11 cellular contexts compared by ENCODE assay signal in the genomic region with DNA sequence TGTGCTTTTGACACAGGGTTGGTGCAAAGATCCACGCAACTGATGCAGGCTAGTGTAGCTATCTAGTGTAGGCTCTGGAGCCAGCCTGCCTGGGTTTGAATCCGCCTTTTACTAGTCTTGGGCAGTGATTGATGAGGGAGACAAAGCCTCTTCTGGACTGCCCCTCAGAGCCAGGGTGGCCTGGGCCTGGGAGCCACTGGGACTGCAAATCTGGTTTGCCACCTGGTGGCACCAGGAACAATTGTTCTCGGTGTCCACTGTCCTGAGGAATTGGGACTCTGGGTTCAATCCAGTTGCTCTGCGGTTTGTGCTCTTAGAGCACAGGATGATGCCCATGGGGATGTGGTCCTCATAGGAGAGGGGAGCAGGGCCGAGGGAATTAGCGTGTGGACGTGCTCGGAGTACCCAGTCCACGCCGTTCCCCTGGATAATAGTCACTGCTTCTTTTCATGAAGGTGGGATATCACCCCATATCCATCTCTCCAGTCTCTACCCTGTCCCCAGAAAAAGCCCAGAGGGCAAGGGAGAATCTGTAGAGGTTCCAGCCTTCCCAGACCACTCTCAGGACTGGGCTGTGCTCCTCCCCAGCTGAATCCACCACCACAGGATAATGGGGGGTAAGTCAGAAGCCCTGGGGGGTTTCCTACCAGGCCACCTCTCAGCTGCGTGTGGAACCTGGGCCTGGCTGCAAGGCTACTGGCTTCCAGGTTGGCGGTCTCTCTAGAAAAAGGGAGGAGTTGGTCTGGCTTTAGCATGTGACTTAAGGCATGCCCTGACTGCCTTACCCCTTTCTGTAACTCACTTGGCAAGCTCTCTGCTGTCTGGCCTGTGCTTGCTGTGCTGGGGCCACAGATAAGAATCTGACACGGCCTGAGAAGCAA. TPM values are rescaled to one million over a fixed set of nuclear protein-coding genes. Genes with fewer than 3 reads are reported as not detected.
DNase-seq lines count a peak whose midpoint lies in the region; ATAC-seq, FAIRE-seq and TF ChIP-seq lines count a peak whose summit lies in the region.
"Had no signal": no experiment of that assay in that cellular context is flagged by ENCODE, and none has a peak within 500 bp of the region (broad histone marks: within the 10 kb centered on the region; RNA-seq: fewer than 3 reads in every experiment).

No MANE protein-coding gene starts in this region.

- peak overlapping the region; percentile 89 for H3K4me3 Mint-ChIP-seq in activated CD8-positive, alpha-beta T cell treated with anti-CD3 and anti-CD28 coated beads, Interleukin-2, amount 10 ng/mL, durations not matched to agents 7 days and 5 days

- H3K27ac ChIP-seq in A549: no peak overlapping the region

- H3K27ac Mint-ChIP-seq in activated CD8-positive, alpha-beta T cell treated with anti-CD3 and anti-CD28 coated beads, Interleukin-2, amount 10 ng/mL, durations not matched to agents 7 days and 5 days: no peak overlapping the region

- H3K9me3 Mint-ChIP-seq in activated CD8-positive, alpha-beta T cell treated with anti-CD3 and anti-CD28 coated beads, Interleukin-2, amount 10 ng/mL, durations not matched to agents 7 days and 5 days (ENCODE audit: insufficient read depth): no peaks in the 10 kb centered on the region

- H3K36me3 Mint-ChIP-seq in activated CD8-positive, alpha-beta T cell treated with anti-CD3 and anti-CD28 coated beads, Interleukin-2, amount 10 ng/mL, durations not matched to agents 7 days and 5 days (ENCODE audit: low read depth): peaks cover 5% of the 10 kb centered on the region

- in situ Hi-C loops in G401 (cut with HindIII; ENCODE audit: low sequenced_read_pairs): no loop called here

- peaks cover 21% of the 10 kb centered on the region for H3K4me1 Mint-ChIP-seq in activated CD8-positive, alpha-beta T cell treated with anti-CD3 and anti-CD28 coated beads, Interleukin-2, amount 10 ng/mL, durations not matched to agents 7 days and 5 days (ENCODE audit: low read depth)

- H3K27me3 Mint-ChIP-seq in activated CD8-positive, alpha-beta T cell treated with anti-CD3 and anti-CD28 coated beads, Interleukin-2, amount 10 ng/mL, durations not matched to agents 7 days and 5 days (ENCODE audit: low read depth): no peaks in the 10 kb centered on the region

- H3K4me1 ChIP-seq in A549: peaks cover 20% of the 10 kb centered on the region; the same call in 2 of the 3 replicates

- ATAC-seq in A549 (peak; percentile 25 to 45; a peak in 3 of 6 replicates), left lobe of liver (no peak)
- ATAC-seq in activated CD8-positive, alpha-beta T cell treated with anti-CD3 and anti-CD28 coated beads, Interleukin-2, amount 10 ng/mL, durations not matched to agents 7 days and 5 days: no peak

- no peak for TF ChIP-seq EP300 in A549 (IDR thresholded peaks at IDR 0.05)

- WGBS in A549 (ENCODE audit: missing lambda C conversion rate): 81% methylated on average over 13 of the region's 13 CpGs

- peak; percentile 23; the same call in 1 of the 3 replicates for TF ChIP-seq CTCF in A549 (IDR thresholded peaks at IDR 0.05)
- peak; percentile 26 for TF ChIP-seq CTCF in GM10266 (IDR thresholded peaks at IDR 0.05; ENCODE audit: control insufficient read depth, insufficient read depth, low read depth, missing control alignments)

- no peak overlapping the region for H3K4me3 ChIP-seq in A549

- TF ChIP-seq RAD21 in A549 (conservative IDR thresholded peaks at IDR 0.05 in 1 of 2, IDR thresholded peaks at IDR 0.05 in 1 of 2): peak in 1 of 2 experiments; percentile 42; a peak in 2 of 5 replicates

- H3K4me2 ChIP-seq in A549: peak overlapping the region; percentile 94; the same call in 2 of the 3 replicates

- no peak for TF ChIP-seq POLR2A in A549 (IDR thresholded peaks at IDR 0.05; ENCODE audit: low read length)

- CTCF ChIA-PET in A549 (lab: Yijun Ruan, JAX): interaction anchor here (1.0 to 1.9 kb wide), 4 partner anchors 9 to 197 kb away, joined by 3 to 9 read pairs (median 5); no protein-coding TSS in a partner anchor
- CTCF ChIA-PET in activated CD8-positive, alpha-beta T cell treated with anti-CD3 and anti-CD28 coated beads, Interleukin-2, amount 10 ng/mL, durations not matched to agents 7 days and 5 days (lab: Charles Lee): no interaction called here

- H3K9me3 ChIP-seq in A549: no peaks in the 10 kb centered on the region

- peak; percentile 33 to 52 for DNase-seq in A549 (ENCODE audit: low read depth in 1 of 2, low spot score in 1 of 2)
- DNase-seq in GM10266 (ENCODE audit: extremely low spot score): no peak
- DNase-seq in activated CD8-positive, alpha-beta T cell treated with anti-CD3 and anti-CD28 coated beads, Interleukin-2, amount 10 ng/mL, durations not matched to agents 7 days and 5 days: no peak
- DNase-seq in left lobe of liver (ENCODE audit: low spot score): peak; percentile 44
- DNase-seq in RCC 7860 (ENCODE audit: low spot score): no peak
- DNase-seq in NCI-H1417 (lab: John Stamatoyannopoulos, UW): no peak
- DNase-seq in activated CD4-positive, alpha-beta T cell treated with anti-CD3 and anti-CD28 coated beads for 4 hours: no peak
- no peak for DNase-seq in G401 (ENCODE audit: low spot score)
- DNase-seq: GDM1, NCI-H446 treated with DMSO at 0.1 percent for 48 hours, T1000 had no signal

- POLR2A ChIA-PET in A549 (lab: Yijun Ruan, JAX): no interaction called here
- POLR2A ChIA-PET in activated CD8-positive, alpha-beta T cell treated with anti-CD3 and anti-CD28 coated beads, Interleukin-2, amount 10 ng/mL, durations not matched to agents 7 days and 5 days (lab: Charles Lee): no interaction called here

- no peak for FAIRE-seq in A549 (lab: Jason Lieb, UNC)
- no peak for FAIRE-seq in RCC 7860 (lab: Jason Lieb, UNC)

TF ChIP-seq in A549, 52 proteins besides CTCF, POLR2A, EP300 and RAD21:
- TF ChIP-seq FOXS1 (CRISPR knock-in tag; IDR thresholded peaks at IDR 0.05) (no peak), SMC3 (IDR thresholded peaks at IDR 0.05) (0 out of 3 replicates have a peak, but pooled peaks have one; percentile 16)

RNA-seq across cellular contexts. Expression of a gene that starts 1.9 kb away (rescaled TPM):
- polyA plus RNA-seq in A549 (2011; rRNA removed) (13.0 and 13.3 TPM in 2 replicates), A549 (2017; fragmentation: RNase III; extraction: RNeasy Plus Mini Kit Qiagen cat#74134 plus additional on column Dnase treatment) (17.1 to 18.2 TPM (median 18.0 TPM) in 3 replicates)
- 29.2 and 40.8 TPM in 2 replicates for polyA plus RNA-seq in A549 (2012; cell fraction: cytosol; rRNA removed)
- 46.0 and 64.4 TPM in 2 replicates for polyA plus RNA-seq in A549 (2012; cell fraction: nucleus; rRNA removed)
- 15.7 and 20.9 TPM in 2 replicates for polyA minus RNA-seq in A549 (2011; rRNA and poly(A)+ RNA removed)
- total RNA-seq in activated CD8-positive, alpha-beta T cell treated with anti-CD3 and anti-CD28 coated beads, Interleukin-2, amount 10 ng/mL, durations not matched to agents 7 days and 5 days: 10 to 100 TPM; 17.3 to 19.5 TPM
- 13.5 TPM for total RNA-seq in left lobe of liver
- total RNA-seq in G401 (2014; rRNA removed; shearing (Covaris generic)): 28.3 and 46.6 TPM in 2 replicates

RNA-seq across cellular contexts. Expression of a gene that starts 9.8 kb away (rescaled TPM):
- polyA plus RNA-seq in A549 (2011; rRNA removed) (168 and 212 TPM in 2 replicates), A549 (2017; fragmentation: RNase III; extraction: RNeasy Plus Mini Kit Qiagen cat#74134 plus additional on column Dnase treatment) (218 to 239 TPM (median 236 TPM) in 3 replicates)
- 202 and 215 TPM in 2 replicates for polyA plus RNA-seq in A549 (2012; cell fraction: cytosol; rRNA removed)
- 186 and 187 TPM in 2 replicates for polyA plus RNA-seq in A549 (2012; cell fraction: nucleus; rRNA removed)
- 124 and 144 TPM in 2 replicates for polyA minus RNA-seq in A549 (2011; rRNA and poly(A)+ RNA removed)
- total RNA-seq in activated CD8-positive, alpha-beta T cell treated with anti-CD3 and anti-CD28 coated beads, Interleukin-2, amount 10 ng/mL, durations not matched to agents 7 days and 5 days: 100 to 1,000 TPM; 104 to 109 TPM
- total RNA-seq in left lobe of liver: 135 TPM
- 126 and 127 TPM in 2 replicates for total RNA-seq in G401 (2014; rRNA removed; shearing (Covaris generic))

RNA-seq across cellular contexts. Expression of a gene that starts 47.5 kb away (rescaled TPM):
- polyA plus RNA-seq in A549 (2011; rRNA removed) (19.4 and 23.0 TPM in 2 replicates), A549 (2017; fragmentation: RNase III; extraction: RNeasy Plus Mini Kit Qiagen cat#74134 plus additional on column Dnase treatment) (24.9 to 31.9 TPM (median 28.9 TPM) in 3 replicates)
- 29.5 and 29.6 TPM in 2 replicates for polyA plus RNA-seq in A549 (2012; cell fraction: cytosol; rRNA removed)
- 184 and 207 TPM in 2 replicates for polyA plus RNA-seq in A549 (2012; cell fraction: nucleus; rRNA removed)
- 10.5 and 18.4 TPM in 2 replicates for polyA minus RNA-seq in A549 (2011; rRNA and poly(A)+ RNA removed)
- total RNA-seq in activated CD8-positive, alpha-beta T cell treated with anti-CD3 and anti-CD28 coated beads, Interleukin-2, amount 10 ng/mL, durations not matched to agents 7 days and 5 days: 100 to 1,000 TPM in 1 of 2 experiments, 10 to 100 TPM in 1; 95.8 to 105 TPM
- total RNA-seq in left lobe of liver: 69.0 TPM
- total RNA-seq in G401 (2014; rRNA removed; shearing (Covaris generic)): 29.0 and 45.3 TPM in 2 replicates

Comparison
In these comparisons a context has a peak if more than half of its experiments do, and no peak if none do; other contexts are left out.
1. ATAC-seq: peak in A549 (2 of 2); none in activated CD8-positive, alpha-beta T cell treated with anti-CD3 and anti-CD28 coated beads, Interleukin-2, amount 10 ng/mL, durations not matched to agents 7 days and 5 days (single experiment) and left lobe of liver (single experiment).
2. DNase-seq: peak in A549 (2 of 2) and left lobe of liver (single experiment); none in GM10266 (single experiment), activated CD8-positive, alpha-beta T cell treated with anti-CD3 and anti-CD28 coated beads, Interleukin-2, amount 10 ng/mL, durations not matched to agents 7 days and 5 days (single experiment), RCC 7860 (single experiment), NCI-H1417 (0 of 3), activated CD4-positive, alpha-beta T cell treated with anti-CD3 and anti-CD28 coated beads for 4 hours (0 of 2) and G401 (single experiment).